Comparison of ENCODE assay signal across 30 cellular contexts in genomic region chr13:47665041-47665440, GRCh38.
"Had no signal": no experiment of that assay in that cellular context is flagged by ENCODE, and none has a peak within 500 bp of the region (broad histone marks: within the 10 kb centered on the region; RNA-seq: fewer than 3 reads in every experiment).

No MANE protein-coding gene starts in this region.

- H3K27me3 ChIP-seq: brain microvascular endothelial cell, dorsolateral prefrontal cortex, esophagus squamous epithelium had no signal

- H3K36me3 ChIP-seq: brain microvascular endothelial cell, esophagus squamous epithelium, WERI-Rb-1 had no signal

- H3K27me3 Mint-ChIP-seq: activated B cell treated with CpG ODN at 0.5 μM for 24 hours; activated CD8-positive, alpha-beta T cell treated with anti-CD3 and anti-CD28 coated beads for 36 hours; activated naive CD8-positive, alpha-beta T cell; activated T-helper 17 cell treated with anti-CD3 and anti-CD28 coated beads, Interleukin-2, amount 50 U/mL, for 72 hours; central memory CD8-positive, alpha-beta T cell; dendritic cell treated with granulocyte-macrophage colony-stimulating factor and Interleukin-4, amounts not matched to agents 40 ng/mL and 50 ng/mL, for 4 days; effector memory CD8-positive, alpha-beta T cell; T-helper 17 cell had no signal

- DNase-seq: activated B cell treated with CpG ODN at 0.5 μM for 24 hours; activated CD4-positive, alpha-beta T cell treated with anti-CD3 and anti-CD28 coated beads for 48 hours; activated CD4-positive, alpha-beta T cell treated with anti-CD3 and anti-CD28 coated beads, Interleukin-2, amount 50 U/mL, for 1 hour; activated CD4-positive, alpha-beta T cell treated with anti-CD3 and anti-CD28 coated beads, Interleukin-2, amount 50 U/mL, for 48 hours; activated CD8-positive, alpha-beta memory T cell treated with anti-CD3 and anti-CD28 coated beads for 24 hours; activated CD8-positive, alpha-beta T cell treated with anti-CD3 and anti-CD28 coated beads for 36 hours; activated effector memory CD4-positive, alpha-beta T cell treated with Interleukin-2 at 50 U/mL for 16 hours; activated gamma-delta T cell treated with Interleukin-2 at 50 U/mL for 16 hours; activated naive CD4-positive, alpha-beta T cell treated with anti-CD3 and anti-CD28 coated beads, Interleukin-2, amount 50 U/mL, for 16 hours; activated naive CD4-positive, alpha-beta T cell treated with Interleukin-2 at 50 U/mL for 16 hours; activated T-cell treated with anti-CD3 and anti-CD28 coated beads, Interleukin-2, amount 50 U/mL, for 4 hours; amniotic stem cell; anterior cingulate cortex; brain microvascular endothelial cell; dorsolateral prefrontal cortex; effector CD4-positive, alpha-beta T cell; effector memory CD8-positive, alpha-beta T cell; esophagus squamous epithelium; T-helper 1 cell; T-helper 17 cell; T1000; WERI-Rb-1 had no signal

- H3K27ac ChIP-seq: brain microvascular endothelial cell, coronary artery, dorsolateral prefrontal cortex, epithelial cell of prostate, esophagus squamous epithelium, WERI-Rb-1 had no signal

- H3K4me3 Mint-ChIP-seq: activated B cell treated with CpG ODN at 0.5 μM for 24 hours; activated CD8-positive, alpha-beta T cell treated with anti-CD3 and anti-CD28 coated beads for 36 hours; activated naive CD8-positive, alpha-beta T cell; activated T-cell treated with anti-CD3 and anti-CD28 coated beads, Interleukin-2, amount 50 U/mL, for 4 hours; activated T-helper 17 cell treated with anti-CD3 and anti-CD28 coated beads, Interleukin-2, amount 50 U/mL, for 72 hours; central memory CD8-positive, alpha-beta T cell; dendritic cell treated with granulocyte-macrophage colony-stimulating factor and Interleukin-4, amounts not matched to agents 40 ng/mL and 50 ng/mL, for 4 days; effector memory CD8-positive, alpha-beta T cell; T-helper 17 cell; T-helper 2 cell treated with Interferon-gamma antibody and Interleukin-4, amounts not matched to agents 5 μg/mL and 100 μg/mL, for 36 hours had no signal

- H3K4me1 Mint-ChIP-seq: activated B cell treated with CpG ODN at 0.5 μM for 24 hours; activated T-helper 17 cell treated with anti-CD3 and anti-CD28 coated beads, Interleukin-2, amount 50 U/mL, for 72 hours; central memory CD8-positive, alpha-beta T cell; T-helper 17 cell had no signal

- H3K36me3 Mint-ChIP-seq: activated naive CD8-positive, alpha-beta T cell had no signal

- H3K9me3 Mint-ChIP-seq: activated T-helper 17 cell treated with anti-CD3 and anti-CD28 coated beads, Interleukin-2, amount 50 U/mL, for 72 hours; central memory CD8-positive, alpha-beta T cell; dendritic cell treated with granulocyte-macrophage colony-stimulating factor and Interleukin-4, amounts not matched to agents 40 ng/mL and 50 ng/mL, for 4 days; effector memory CD8-positive, alpha-beta T cell; T-helper 2 cell treated with Interferon-gamma antibody and Interleukin-4, amounts not matched to agents 5 μg/mL and 100 μg/mL, for 36 hours had no signal

- ATAC-seq: activated CD4-positive, CD25-positive, alpha-beta regulatory T cell treated with anti-CD3 and anti-CD28 coated beads, Interleukin-2, amount 50 U/mL, for 24 hours; activated CD8-positive, alpha-beta T cell treated with anti-CD3 and anti-CD28 coated beads for 36 hours; activated T-cell treated with anti-CD3 and anti-CD28 coated beads, Interleukin-2, amount 50 U/mL, for 4 hours; activated T-helper 17 cell treated with anti-CD3 and anti-CD28 coated beads, Interleukin-2, amount 50 U/mL, for 72 hours; effector memory CD8-positive, alpha-beta T cell; T-helper 17 cell had no signal

- H3K4me1 ChIP-seq: esophagus squamous epithelium had no signal

- H3K4me3 ChIP-seq: coronary artery, dorsolateral prefrontal cortex, esophagus squamous epithelium had no signal

- H3K27ac Mint-ChIP-seq: activated B cell treated with CpG ODN at 0.5 μM for 24 hours; activated CD8-positive, alpha-beta T cell treated with anti-CD3 and anti-CD28 coated beads for 36 hours; activated naive CD8-positive, alpha-beta T cell; activated T-helper 17 cell treated with anti-CD3 and anti-CD28 coated beads, Interleukin-2, amount 50 U/mL, for 72 hours; dendritic cell treated with granulocyte-macrophage colony-stimulating factor and Interleukin-4, amounts not matched to agents 40 ng/mL and 50 ng/mL, for 4 days; effector memory CD8-positive, alpha-beta T cell; T-helper 17 cell; T-helper 2 cell treated with Interferon-gamma antibody and Interleukin-4, amounts not matched to agents 5 μg/mL and 100 μg/mL, for 36 hours had no signal
